Comparison of ENCODE assay signal across 20 cellular contexts in the genomic region with DNA sequence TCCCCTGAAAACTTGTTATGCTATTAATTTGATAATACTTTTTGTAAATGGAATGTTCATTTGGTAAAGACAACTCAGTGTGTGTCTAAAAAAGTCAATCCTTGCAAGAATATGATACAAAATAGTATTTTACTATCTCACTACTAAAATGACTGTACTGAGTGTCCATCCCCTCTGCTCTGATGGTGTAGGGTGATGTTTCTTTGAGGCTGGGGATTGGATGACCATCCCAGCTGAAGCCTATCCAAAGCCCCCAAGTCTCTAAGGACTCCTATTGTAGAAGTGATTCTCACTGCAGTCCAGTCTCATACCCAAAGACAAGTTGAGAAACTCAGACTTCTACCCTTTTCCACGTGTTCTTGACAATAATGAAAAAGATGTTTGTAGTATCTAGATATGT.
DNase-seq lines count a peak whose midpoint lies in the region; ATAC-seq and TF ChIP-seq lines count a peak whose summit lies in the region.
"Had no signal": no experiment of that assay in that cellular context is flagged by ENCODE, and none has a peak within 500 bp of the region (broad histone marks: within the 10 kb centered on the region; RNA-seq: fewer than 3 reads in every experiment).

No MANE protein-coding gene starts in this region.

- WGBS in hepatocyte (ENCODE audit: low lambda C conversion rate, missing lambda C conversion rate): 67% methylated on average over 1 of the region's 1 CpG

- H3K27me3 ChIP-seq in ascending aorta (no peaks in the 10 kb centered on the region), hepatocyte (no peaks in the 10 kb centered on the region)
- H3K27me3 ChIP-seq: MG63, SJCRH30 had no signal

- H3K36me3 Mint-ChIP-seq in activated CD8-positive, alpha-beta T cell treated with anti-CD3 and anti-CD28 coated beads for 36 hours (ENCODE audit: low read depth): peaks cover 8% of the 10 kb centered on the region
- peaks cover 3% of the 10 kb centered on the region for H3K36me3 Mint-ChIP-seq in activated CD8-positive, alpha-beta T cell treated with anti-CD3 and anti-CD28 coated beads, Interleukin-2, amount 10 ng/mL, durations not matched to agents 7 days and 5 days (ENCODE audit: low read depth)
- H3K36me3 Mint-ChIP-seq in stimulated activated naive CD8-positive, alpha-beta T cell treated with anti-CD3 and anti-CD28 coated beads, Interleukin-15, Interleukin-2, amounts not matched to agents 100 ng/mL and 50 ng/mL, for 24 hours (ENCODE audit: low read depth): no peaks in the 10 kb centered on the region
- H3K36me3 Mint-ChIP-seq in activated naive CD8-positive, alpha-beta T cell treated with anti-CD3 and anti-CD28 coated beads, Interleukin-2, amount 10 ng/mL, durations not matched to agents 7 days and 5 days: peaks cover 3% of the 10 kb centered on the region

- no peak for DNase-seq in activated CD8-positive, alpha-beta T cell treated with anti-CD3 and anti-CD28 coated beads for 36 hours
- DNase-seq in activated CD8-positive, alpha-beta T cell treated with anti-CD3 and anti-CD28 coated beads, Interleukin-2, amount 10 ng/mL, durations not matched to agents 7 days and 5 days: no peak
- DNase-seq in stimulated activated naive CD8-positive, alpha-beta T cell treated with anti-CD3 and anti-CD28 coated beads, Interleukin-15, Interleukin-2, amounts not matched to agents 100 U/mL and 50 U/mL, for 24 hours: no peak
- no peak for DNase-seq in activated naive CD8-positive, alpha-beta T cell treated with anti-CD3 and anti-CD28 coated beads, Interleukin-2, amount 10 ng/mL, durations not matched to agents 7 days and 5 days
- DNase-seq in ascending aorta (ENCODE audit: low spot score in 2 of 2) (no peak), kidney glomerular epithelial cell (lab: John Stamatoyannopoulos, UW) (no peak), hepatocyte (ENCODE audit: low spot score) (no peak)
- DNase-seq: AML-193, DMS53, EL, GF-D8, H7, MG63, NCI-H1417, NCI-H187, NCI-H446 treated with DMSO at 0.1 percent for 48 hours, NCI-H526 treated with DMSO at 0.1 percent for 48 hours, OCI-M1, SJCRH30 had no signal

- H3K27ac ChIP-seq in ascending aorta: no peak overlapping the region
- no peak overlapping the region for H3K27ac ChIP-seq in hepatocyte
- H3K27ac ChIP-seq: SJCRH30 had no signal

- no peaks in the 10 kb centered on the region for H3K79me2 ChIP-seq in hepatocyte

- H3K4me3 ChIP-seq in ascending aorta (no peak overlapping the region), hepatocyte (no peak overlapping the region)
- H3K4me3 ChIP-seq: MG63, SJCRH30 had no signal

- no peak overlapping the region for H3K4me2 ChIP-seq in hepatocyte

- H3K9me2 ChIP-seq in hepatocyte (replicated peaks; ENCODE audit: insufficient read depth): no peaks in the 10 kb centered on the region

- H3K4me1 ChIP-seq in ascending aorta (no peaks in the 10 kb centered on the region), hepatocyte (ENCODE audit: insufficient read depth) (no peaks in the 10 kb centered on the region)
- H3K4me1 ChIP-seq: SJCRH30 had no signal

- TF ChIP-seq CTCF in activated CD8-positive, alpha-beta T cell treated with anti-CD3 and anti-CD28 coated beads for 36 hours (IDR thresholded peaks at IDR 0.05): no peak
- TF ChIP-seq CTCF in ascending aorta (IDR thresholded peaks at IDR 0.05) (no peak), hepatocyte (IDR thresholded peaks at IDR 0.05; ENCODE audit: poor library complexity) (no peak)

- H3K36me3 ChIP-seq in ascending aorta (no peaks in the 10 kb centered on the region), hepatocyte (replicated peaks; ENCODE audit: insufficient read depth, low read depth) (no peaks in the 10 kb centered on the region)
- H3K36me3 ChIP-seq: MG63, SJCRH30 had no signal

- intact Hi-C loops in activated CD8-positive, alpha-beta T cell treated with anti-CD3 and anti-CD28 coated beads for 36 hours (cut with micrococcal nuclease): loop anchor here (5.0 kb wide), 1 partner anchor 34 kb away; no protein-coding TSS in a partner anchor
- intact Hi-C loops in ascending aorta (cut with DNase I): no loop called here

- H3K9me3 Mint-ChIP-seq in activated CD8-positive, alpha-beta T cell treated with anti-CD3 and anti-CD28 coated beads for 36 hours: peaks cover 5% of the 10 kb centered on the region
- no peaks in the 10 kb centered on the region for H3K9me3 Mint-ChIP-seq in activated CD8-positive, alpha-beta T cell treated with anti-CD3 and anti-CD28 coated beads, Interleukin-2, amount 10 ng/mL, durations not matched to agents 7 days and 5 days (ENCODE audit: insufficient read depth)
- H3K9me3 Mint-ChIP-seq in stimulated activated naive CD8-positive, alpha-beta T cell treated with anti-CD3 and anti-CD28 coated beads, Interleukin-15, Interleukin-2, amounts not matched to agents 100 ng/mL and 50 ng/mL, for 24 hours: no peaks in the 10 kb centered on the region
- H3K9me3 Mint-ChIP-seq in activated naive CD8-positive, alpha-beta T cell treated with anti-CD3 and anti-CD28 coated beads, Interleukin-2, amount 10 ng/mL, durations not matched to agents 7 days and 5 days: no peaks in the 10 kb centered on the region

- POLR2A ChIA-PET in activated CD8-positive, alpha-beta T cell treated with anti-CD3 and anti-CD28 coated beads for 36 hours (lab: Charles Lee): interaction anchor here (0.8 kb wide), 1 partner anchor 9 kb away, joined by 3 read pairs; no protein-coding TSS in a partner anchor
- POLR2A ChIA-PET in activated CD8-positive, alpha-beta T cell treated with anti-CD3 and anti-CD28 coated beads, Interleukin-2, amount 10 ng/mL, durations not matched to agents 7 days and 5 days (lab: Charles Lee): interaction anchor here (4.8 kb wide), 1 partner anchor 47 kb away, joined by 44 read pairs; no protein-coding TSS in a partner anchor
- POLR2A ChIA-PET in activated naive CD8-positive, alpha-beta T cell treated with anti-CD3 and anti-CD28 coated beads, Interleukin-2, amount 10 ng/mL, durations not matched to agents 7 days and 5 days (lab: Charles Lee): interaction anchor here (0.5 to 8.3 kb wide), 4 partner anchors 32 to 1245 kb away, joined by 4 to 101 read pairs (median 8); no protein-coding TSS in a partner anchor

- CTCF ChIA-PET in activated CD8-positive, alpha-beta T cell treated with anti-CD3 and anti-CD28 coated beads for 36 hours (lab: Charles Lee): interaction anchor here (1.2 to 10.4 kb wide), 5 partner anchors 11 to 164 kb away, joined by 3 to 103 read pairs (median 3); no protein-coding TSS in a partner anchor
- CTCF ChIA-PET in activated CD8-positive, alpha-beta T cell treated with anti-CD3 and anti-CD28 coated beads, Interleukin-2, amount 10 ng/mL, durations not matched to agents 7 days and 5 days (lab: Charles Lee): interaction anchor here (0.6 to 13.2 kb wide), 6 partner anchors 10 to 193 kb away, joined by 3 to 309 read pairs (median 4); no protein-coding TSS in a partner anchor

- ATAC-seq in activated CD8-positive, alpha-beta T cell treated with anti-CD3 and anti-CD28 coated beads for 36 hours: no peak
- no peak for ATAC-seq in activated CD8-positive, alpha-beta T cell treated with anti-CD3 and anti-CD28 coated beads, Interleukin-2, amount 10 ng/mL, durations not matched to agents 7 days and 5 days
- ATAC-seq in stimulated activated naive CD8-positive, alpha-beta T cell treated with anti-CD3 and anti-CD28 coated beads, Interleukin-15, Interleukin-2, amounts not matched to agents 100 U/mL and 50 U/mL, for 24 hours: no peak
- ATAC-seq in activated naive CD8-positive, alpha-beta T cell treated with anti-CD3 and anti-CD28 coated beads, Interleukin-2, amount 10 ng/mL, durations not matched to agents 7 days and 5 days (ENCODE audit: low read depth): no peak

- H3K27me3 Mint-ChIP-seq in activated CD8-positive, alpha-beta T cell treated with anti-CD3 and anti-CD28 coated beads for 36 hours: no peaks in the 10 kb centered on the region
- no peaks in the 10 kb centered on the region for H3K27me3 Mint-ChIP-seq in activated CD8-positive, alpha-beta T cell treated with anti-CD3 and anti-CD28 coated beads, Interleukin-2, amount 10 ng/mL, durations not matched to agents 7 days and 5 days (ENCODE audit: low read depth)
- no peaks in the 10 kb centered on the region for H3K27me3 Mint-ChIP-seq in stimulated activated naive CD8-positive, alpha-beta T cell treated with anti-CD3 and anti-CD28 coated beads, Interleukin-15, Interleukin-2, amounts not matched to agents 100 ng/mL and 50 ng/mL, for 24 hours
- no peaks in the 10 kb centered on the region for H3K27me3 Mint-ChIP-seq in activated naive CD8-positive, alpha-beta T cell treated with anti-CD3 and anti-CD28 coated beads, Interleukin-2, amount 10 ng/mL, durations not matched to agents 7 days and 5 days

- no peak overlapping the region for H3K4me3 Mint-ChIP-seq in activated CD8-positive, alpha-beta T cell treated with anti-CD3 and anti-CD28 coated beads for 36 hours
- no peak overlapping the region for H3K4me3 Mint-ChIP-seq in activated CD8-positive, alpha-beta T cell treated with anti-CD3 and anti-CD28 coated beads, Interleukin-2, amount 10 ng/mL, durations not matched to agents 7 days and 5 days
- no peak overlapping the region for H3K4me3 Mint-ChIP-seq in stimulated activated naive CD8-positive, alpha-beta T cell treated with anti-CD3 and anti-CD28 coated beads, Interleukin-15, Interleukin-2, amounts not matched to agents 100 ng/mL and 50 ng/mL, for 24 hours
- no peak overlapping the region for H3K4me3 Mint-ChIP-seq in activated naive CD8-positive, alpha-beta T cell treated with anti-CD3 and anti-CD28 coated beads, Interleukin-2, amount 10 ng/mL, durations not matched to agents 7 days and 5 days

- H3K9me3 ChIP-seq in ascending aorta: no peaks in the 10 kb centered on the region
- no peaks in the 10 kb centered on the region for H3K9me3 ChIP-seq in hepatocyte (ENCODE audit: low read depth)
- H3K9me3 ChIP-seq: MG63, SJCRH30 had no signal

- H3K27ac Mint-ChIP-seq in activated CD8-positive, alpha-beta T cell treated with anti-CD3 and anti-CD28 coated beads for 36 hours: peak overlapping the region; percentile 51
- no peak overlapping the region for H3K27ac Mint-ChIP-seq in activated CD8-positive, alpha-beta T cell treated with anti-CD3 and anti-CD28 coated beads, Interleukin-2, amount 10 ng/mL, durations not matched to agents 7 days and 5 days
- peak overlapping the region; percentile 7 for H3K27ac Mint-ChIP-seq in stimulated activated naive CD8-positive, alpha-beta T cell treated with anti-CD3 and anti-CD28 coated beads, Interleukin-15, Interleukin-2, amounts not matched to agents 100 ng/mL and 50 ng/mL, for 24 hours
- peak overlapping the region; percentile 9 for H3K27ac Mint-ChIP-seq in activated naive CD8-positive, alpha-beta T cell treated with anti-CD3 and anti-CD28 coated beads, Interleukin-2, amount 10 ng/mL, durations not matched to agents 7 days and 5 days

- H3K4me1 Mint-ChIP-seq in activated CD8-positive, alpha-beta T cell treated with anti-CD3 and anti-CD28 coated beads for 36 hours (ENCODE audit: low read depth): peaks cover 78% of the 10 kb centered on the region
- peaks cover 62% of the 10 kb centered on the region for H3K4me1 Mint-ChIP-seq in activated CD8-positive, alpha-beta T cell treated with anti-CD3 and anti-CD28 coated beads, Interleukin-2, amount 10 ng/mL, durations not matched to agents 7 days and 5 days (ENCODE audit: low read depth)
- peaks cover 76% of the 10 kb centered on the region for H3K4me1 Mint-ChIP-seq in stimulated activated naive CD8-positive, alpha-beta T cell treated with anti-CD3 and anti-CD28 coated beads, Interleukin-15, Interleukin-2, amounts not matched to agents 100 ng/mL and 50 ng/mL, for 24 hours (ENCODE audit: low read depth)
- H3K4me1 Mint-ChIP-seq in activated naive CD8-positive, alpha-beta T cell treated with anti-CD3 and anti-CD28 coated beads, Interleukin-2, amount 10 ng/mL, durations not matched to agents 7 days and 5 days: peaks cover 44% of the 10 kb centered on the region

- no peak overlapping the region for H2AFZ ChIP-seq in hepatocyte

- H4K20me1 ChIP-seq in hepatocyte (ENCODE audit: insufficient read depth, poor library complexity, severe bottlenecking): no peaks in the 10 kb centered on the region
